ENCODE assay signal across 17 cellular contexts in genomic region chr1:36408479-36408878, GRCh38. TPM values are rescaled to one million over a fixed set of nuclear protein-coding genes. Genes with fewer than 3 reads are reported as not detected.
DNase-seq lines count a peak whose midpoint lies in the region; ATAC-seq and TF ChIP-seq lines count a peak whose summit lies in the region.
"Had no signal": no experiment of that assay in that cellular context is flagged by ENCODE, and none has a peak within 500 bp of the region (broad histone marks: within the 10 kb centered on the region; RNA-seq: fewer than 3 reads in every experiment).

No MANE protein-coding gene starts in this region.

- in situ Hi-C loops in GM23248 (cut with MboI), result no loop called here

- TF ChIP-seq CTCF in SK-N-SH (IDR thresholded peaks at IDR 0.05), result no peak

- DNase-seq in GM23248 (peak; percentile 67), SK-N-SH (peak; percentile 67), dedifferentiated amniotic fluid mesenchymal stem cell (ENCODE audit: extremely low spot score) (peak; percentile 49), myocyte (ENCODE audit: low read depth) (peak; percentile 50), C1 segment of cervical spinal cord (lab: John Stamatoyannopoulos, UW) (no peak), Right ventricle myocardium superior (no peak), Ammon's horn (ENCODE audit: low spot score) (no peak)
- DNase-seq: activated CD8-positive, alpha-beta T cell treated with anti-CD3 and anti-CD28 coated beads for 36 hours; activated gamma-delta T cell treated with Interleukin-2 at 50 U/mL for 16 hours; DMS79; effector CD8-positive, alpha-beta T cell; NCI-H146; NCI-H345 had no signal

- H3K36me3 ChIP-seq in GM23248 (ENCODE audit: low read depth) (no peaks in the 10 kb centered on the region), SK-N-SH (replicated peaks in 1 of 2; ENCODE audit: control insufficient read depth in 1 of 2, insufficient read depth in 2 of 2, low read length in 1 of 2) (no peaks in the 10 kb centered on the region)
- H3K36me3 ChIP-seq: BLaER1 treated with 17β-estradiol and CSF1 and Interleukin-3, amounts not matched to agents 10 nM and 100 nM; gastroesophageal sphincter had no signal

- TF ChIP-seq EP300 in SK-N-SH (IDR thresholded peaks at IDR 0.05; ENCODE audit: borderline replicate concordance in 1 of 2, low read depth in 1 of 2, low read length in 1 of 2), result peak; percentile 60 to 65; a peak in 2 of 4 replicates

- H3K27me3 ChIP-seq in GM23248 (replicated peaks; ENCODE audit: insufficient read depth), result no peaks in the 10 kb centered on the region
- no peaks in the 10 kb centered on the region for H3K27me3 ChIP-seq in SK-N-SH (ENCODE audit: insufficient read depth)
- H3K27me3 ChIP-seq: BLaER1 treated with 17β-estradiol and CSF1 and Interleukin-3, amounts not matched to agents 10 nM and 100 nM; gastroesophageal sphincter had no signal

- H2AFZ ChIP-seq in GM23248, result no peak overlapping the region
- peak overlapping the region; percentile 60 for H2AFZ ChIP-seq in SK-N-SH (ENCODE audit: low read depth)

- H3K4me3 ChIP-seq in GM23248, result no peak overlapping the region
- no peak overlapping the region for H3K4me3 ChIP-seq in SK-N-SH (ENCODE audit: low read depth in 2 of 2, low read length in 1 of 2)
- H3K4me3 ChIP-seq: BLaER1 treated with 17β-estradiol and CSF1 and Interleukin-3, amounts not matched to agents 10 nM and 100 nM; gastroesophageal sphincter had no signal

- 0 out of 2 replicates have a peak, but pooled peaks cover 5% of the 10 kb centered on the region for H3F3A ChIP-seq in GM23248 (ENCODE audit: insufficient read depth)
- peaks cover 13% of the 10 kb centered on the region for H3F3A ChIP-seq in SK-N-SH (replicated peaks; ENCODE audit: insufficient read depth)

- H3K4me1 ChIP-seq in GM23248 (ENCODE audit: insufficient read depth), result no peaks in the 10 kb centered on the region
- peaks cover 0 to 4% of the 10 kb centered on the region in 2 experiments; a peak in 1 of 4 replicates for H3K4me1 ChIP-seq in SK-N-SH (ENCODE audit: control insufficient read depth in 1 of 2, insufficient read depth in 2 of 2, low read depth in 1 of 2, low read length in 1 of 2)
- H3K4me1 ChIP-seq: BLaER1 treated with 17β-estradiol and CSF1 and Interleukin-3, amounts not matched to agents 10 nM and 100 nM; gastroesophageal sphincter had no signal

- WGBS in GM23248 (ENCODE audit: low coverage in 1 of 2, low lambda C conversion rate in 2 of 2, missing lambda C conversion rate in 2 of 2), 2 experiments, result 37 to 67% methylated on average over 2 of the region's 2 CpGs
- 5% methylated on average over 2 of the region's 2 CpGs for WGBS in SK-N-SH (ENCODE audit: low lambda C conversion rate)

- H3K9me2 ChIP-seq in GM23248 (ENCODE audit: insufficient read depth), result no peaks in the 10 kb centered on the region
- H3K9me2 ChIP-seq in SK-N-SH, result no peaks in the 10 kb centered on the region

- H3K79me2 ChIP-seq in GM23248 (ENCODE audit: insufficient read depth) (no peaks in the 10 kb centered on the region; the same call in 1 of the 2 replicates), SK-N-SH (ENCODE audit: insufficient read depth) (no peaks in the 10 kb centered on the region)

- H3K9me3 ChIP-seq in GM23248 (ENCODE audit: low read depth), result no peaks in the 10 kb centered on the region
- no peaks in the 10 kb centered on the region for H3K9me3 ChIP-seq in SK-N-SH
- H3K9me3 ChIP-seq: gastroesophageal sphincter had no signal

- no peak overlapping the region for H3K9ac ChIP-seq in GM23248
- H3K9ac ChIP-seq in SK-N-SH, result no peak overlapping the region; the same call in 1 of the 2 replicates
- H3K9ac ChIP-seq: BLaER1 treated with 17β-estradiol and CSF1 and Interleukin-3, amounts not matched to agents 10 nM and 100 nM had no signal

- H4K20me1 ChIP-seq in GM23248 (ENCODE audit: insufficient read depth) (no peaks in the 10 kb centered on the region), SK-N-SH (ENCODE audit: insufficient read depth) (no peaks in the 10 kb centered on the region)
- H4K20me1 ChIP-seq: BLaER1 treated with 17β-estradiol and CSF1 and Interleukin-3, amounts not matched to agents 10 nM and 100 nM had no signal

- ATAC-seq in GM21717 (IDR thresholded peaks at IDR 0.05; ENCODE audit: unreplicated experiment), result no peak
- no peak for ATAC-seq in Right ventricle myocardium superior (ENCODE audit: poor library complexity)
- ATAC-seq: activated CD8-positive, alpha-beta T cell treated with anti-CD3 and anti-CD28 coated beads for 36 hours; gastroesophageal sphincter had no signal

- intact Hi-C loops in Right ventricle myocardium superior (cut with DNase I), result no loop called here

- peak overlapping the region; percentile 24; the same call in 1 of the 2 replicates for H3K27ac ChIP-seq in GM23248
- H3K27ac ChIP-seq in SK-N-SH (ENCODE audit: low read depth in 2 of 2, low read length in 1 of 2), result peak overlapping the region; percentile 16 to 85; a peak in 3 of 4 replicates
- H3K27ac ChIP-seq: BLaER1 treated with 17β-estradiol and CSF1 and Interleukin-3, amounts not matched to agents 10 nM and 100 nM; gastroesophageal sphincter; VCaP had no signal

- CTCF ChIA-PET in SK-N-SH (lab: Yijun Ruan, JAX), result interaction anchor here (0.6 to 1.4 kb wide), 6 partner anchors 10 to 66 kb away, joined by 3 to 4 read pairs (median 3); partner anchors contain the start of gene LSM10

- POLR2A ChIA-PET in SK-N-SH (lab: Yijun Ruan, JAX), result no interaction called here

- no peak overlapping the region for H3K4me2 ChIP-seq in GM23248 (ENCODE audit: unreplicated experiment)
- H3K4me2 ChIP-seq in SK-N-SH, result peak overlapping the region; percentile 10
- H3K4me2 ChIP-seq: BLaER1 treated with 17β-estradiol and CSF1 and Interleukin-3, amounts not matched to agents 10 nM and 100 nM had no signal

- TF ChIP-seq RAD21 in SK-N-SH (IDR thresholded peaks at IDR 0.05; ENCODE audit: low read length), result no peak

TF ChIP-seq in SK-N-SH, 30 proteins besides CTCF, POLR2A, EP300 and RAD21 (continues in another document):
- peak; percentile 61; the same call in 1 of the 2 replicates for TF ChIP-seq SIN3A (IDR thresholded peaks at IDR 0.05; ENCODE audit: borderline replicate concordance, low read depth, low read length)
- 0 out of 2 replicates have a peak, but pooled peaks have one; percentile 46 for TF ChIP-seq TEAD4 (IDR thresholded peaks at IDR 0.05; ENCODE audit: borderline replicate concordance, insufficient read depth)
- TF ChIP-seq, protein P1, sequence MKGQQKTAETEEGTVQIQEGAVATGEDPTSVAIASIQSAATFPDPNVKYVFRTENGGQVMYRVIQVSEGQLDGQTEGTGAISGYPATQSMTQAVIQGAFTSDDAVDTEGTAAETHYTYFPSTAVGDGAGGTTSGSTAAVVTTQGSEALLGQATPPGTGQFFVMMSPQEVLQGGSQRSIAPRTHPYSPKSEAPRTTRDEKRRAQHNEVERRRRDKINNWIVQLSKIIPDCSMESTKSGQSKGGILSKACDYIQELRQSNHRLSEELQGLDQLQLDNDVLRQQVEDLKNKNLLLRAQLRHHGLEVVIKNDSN (IDR thresholded peaks at IDR 0.05; ENCODE audit: borderline replicate concordance, low read depth), result no peak
- peak; percentile 55 for TF ChIP-seq CHD2 (IDR thresholded peaks at IDR 0.05; ENCODE audit: low read length, partially characterized antibody)
- TF ChIP-seq JUND (IDR thresholded peaks at IDR 0.05), result peak; percentile 85
- peak; percentile 94 for TF ChIP-seq TCF12 (IDR thresholded peaks at IDR 0.05)
- TF ChIP-seq GATA2 (CRISPR knock-in tag; IDR thresholded peaks at IDR 0.05), result peak; percentile 70
- TF ChIP-seq NFIC (IDR thresholded peaks at IDR 0.05; ENCODE audit: borderline replicate concordance), result peak; percentile 17; the same call in 1 of the 2 replicates
- peak; percentile 78; the same call in 1 of the 2 replicates for TF ChIP-seq FOSL2 (IDR thresholded peaks at IDR 0.05; ENCODE audit: borderline replicate concordance, low read depth)
- TF ChIP-seq POLR2AphosphoS5 (IDR thresholded peaks at IDR 0.05; ENCODE audit: low read depth, low read length), result peak; percentile 54; the same call in 1 of the 2 replicates
- TF ChIP-seq TAF1 (IDR thresholded peaks at IDR 0.05; ENCODE audit: borderline replicate concordance, low read depth, low read length), result no peak
- no peak for TF ChIP-seq RXRA (IDR thresholded peaks at IDR 0.05; ENCODE audit: borderline replicate concordance, low read depth)
- peak; percentile 93 for TF ChIP-seq RCOR1 (IDR thresholded peaks at IDR 0.05; ENCODE audit: low read length)

RNA-seq across cellular contexts. Expression of gene LSM10, which starts 10.8 kb away (rescaled TPM):
- total RNA-seq in GM23248 (2014; rRNA removed; shearing (Covaris generic)), result 4.6 and 10.4 TPM in 2 replicates
- polyA plus RNA-seq in GM23248 (2016; fragmentation: Nextera tagmentation; extraction: Ambion mirVana) (72.5 and 80.2 TPM in 2 replicates), SK-N-SH (2012; rRNA removed) (87.5 and 96.8 TPM in 2 replicates)
- 64.7 and 79.1 TPM in 2 replicates for polyA plus RNA-seq in SK-N-SH (2012; cell fraction: cytosol; rRNA removed)
- polyA plus RNA-seq in SK-N-SH (2012; cell fraction: nucleus; rRNA removed), result 40.1 and 40.2 TPM in 2 replicates
- total RNA-seq in myocyte (6.2 and 12.3 TPM in 2 replicates), Right ventricle myocardium superior (57.0 TPM)
- polyA plus RNA-seq in myocyte (2012), result 95.3 TPM

RNA-seq across cellular contexts. Expression of gene STK40, which starts 22.8 kb away (rescaled TPM):
- 11.1 and 16.4 TPM in 2 replicates for total RNA-seq in GM23248 (2014; rRNA removed; shearing (Covaris generic))
- polyA plus RNA-seq in GM23248 (2016; fragmentation: Nextera tagmentation; extraction: Ambion mirVana), result 15.3 and 16.2 TPM in 2 replicates
- 39.0 and 43.3 TPM in 2 replicates for polyA plus RNA-seq in SK-N-SH (2012; rRNA removed)
- polyA plus RNA-seq in SK-N-SH (2012; cell fraction: cytosol; rRNA removed), result 26.2 and 35.3 TPM in 2 replicates
- 56.9 and 65.1 TPM in 2 replicates for polyA plus RNA-seq in SK-N-SH (2012; cell fraction: nucleus; rRNA removed)
- 18.1 and 18.2 TPM in 2 replicates for total RNA-seq in myocyte
- polyA plus RNA-seq in myocyte (2012), result 31.6 TPM
- total RNA-seq in Right ventricle myocardium superior, result 73.5 TPM

RNA-seq across cellular contexts. Expression of gene OSCP1, which starts 41.8 kb away (rescaled TPM):
- total RNA-seq in GM23248 (2014; rRNA removed; shearing (Covaris generic)), result 6.6 and 6.9 TPM in 2 replicates
- 9.9 and 10.2 TPM in 2 replicates for polyA plus RNA-seq in GM23248 (2016; fragmentation: Nextera tagmentation; extraction: Ambion mirVana)
- polyA plus RNA-seq in SK-N-SH (2012; rRNA removed), result 11.9 and 15.2 TPM in 2 replicates
- 13.2 TPM in 2 replicates for polyA plus RNA-seq in SK-N-SH (2012; cell fraction: cytosol; rRNA removed)
- polyA plus RNA-seq in SK-N-SH (2012; cell fraction: nucleus; rRNA removed), result 14.2 and 14.4 TPM in 2 replicates
- total RNA-seq in myocyte, result 9.4 and 11.4 TPM in 2 replicates
- 9.6 TPM for polyA plus RNA-seq in myocyte (2012)
- 7.4 TPM for total RNA-seq in Right ventricle myocardium superior

RNA-seq across cellular contexts. Expression of gene MRPS15, which starts 55.7 kb away (rescaled TPM):
- total RNA-seq in GM23248 (2014; rRNA removed; shearing (Covaris generic)), result 37.9 and 53.7 TPM in 2 replicates
- polyA plus RNA-seq in GM23248 (2016; fragmentation: Nextera tagmentation; extraction: Ambion mirVana) (103 and 107 TPM in 2 replicates), SK-N-SH (2012; rRNA removed) (64.2 and 75.1 TPM in 2 replicates)
- 85.3 and 93.6 TPM in 2 replicates for polyA plus RNA-seq in SK-N-SH (2012; cell fraction: cytosol; rRNA removed)
- 39.3 and 42.8 TPM in 2 replicates for polyA plus RNA-seq in SK-N-SH (2012; cell fraction: nucleus; rRNA removed)
- total RNA-seq in myocyte (55.6 and 64.4 TPM in 2 replicates), Right ventricle myocardium superior (110 TPM)
- polyA plus RNA-seq in myocyte (2012), result 60.0 TPM

Comparison
In these comparisons a context has a peak if more than half of its experiments do, and no peak if none do; other contexts are left out.
1. DNase-seq: peak in GM23248 (single experiment), SK-N-SH (single experiment), dedifferentiated amniotic fluid mesenchymal stem cell (single experiment) and myocyte (single experiment); none in C1 segment of cervical spinal cord (0 of 14), Right ventricle myocardium superior (single experiment) and Ammon's horn (single experiment).